ENCODE assay signal across 21 cellular contexts in the genomic region with DNA sequence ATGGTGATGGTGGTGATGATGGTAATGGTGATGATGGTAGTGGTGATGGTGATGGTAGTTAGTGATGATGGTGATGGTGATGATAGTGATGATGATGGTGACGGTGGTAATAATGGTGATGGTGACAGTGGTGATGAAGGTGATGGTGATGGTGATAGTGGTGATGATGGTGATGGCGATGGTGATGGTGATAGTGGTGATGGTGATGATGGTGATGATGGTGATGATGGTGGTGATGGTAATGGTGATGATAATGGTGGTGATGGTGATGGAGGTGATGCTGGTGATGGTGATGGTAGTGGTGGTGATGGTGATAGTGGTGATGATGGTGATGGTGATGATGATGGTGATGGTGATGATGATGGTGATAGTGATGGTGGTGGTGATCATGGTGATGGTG.
"Had no signal": no experiment of that assay in that cellular context is flagged by ENCODE, and none has a peak within 500 bp of the region (broad histone marks: within the 10 kb centered on the region; RNA-seq: fewer than 3 reads in every experiment).

No MANE protein-coding gene starts in this region.

- ATAC-seq: effector memory CD8-positive, alpha-beta T cell; stimulated activated effector memory CD8-positive, alpha-beta T cell treated with anti-CD3 and anti-CD28 coated beads, Interleukin-12 subunit alpha, Interleukin-12 subunit beta, amount 100 ng/mL, for 72 hours; stimulated activated naive CD8-positive, alpha-beta T cell treated with anti-CD3 and anti-CD28 coated beads, Interleukin-15, Interleukin-2, amounts not matched to agents 100 U/mL and 50 U/mL, for 24 hours had no signal

- H3K4me3 Mint-ChIP-seq: dendritic cell treated with granulocyte-macrophage colony-stimulating factor and Interleukin-4, amounts not matched to agents 40 ng/mL and 50 ng/mL, for 4 days; effector memory CD8-positive, alpha-beta T cell; naive B cell; nephron; stimulated activated effector memory CD8-positive, alpha-beta T cell treated with anti-CD3 and anti-CD28 coated beads, Interleukin-12 subunit alpha, Interleukin-12 subunit beta, amount 100 ng/mL, for 72 hours had no signal

- H3K4me1 ChIP-seq: pancreas, upper lobe of right lung had no signal

- H3K36me3 Mint-ChIP-seq: naive B cell; stimulated activated effector memory CD8-positive, alpha-beta T cell treated with anti-CD3 and anti-CD28 coated beads, Interleukin-12 subunit alpha, Interleukin-12 subunit beta, amount 100 ng/mL, for 72 hours had no signal

- H3K27ac Mint-ChIP-seq: dendritic cell treated with granulocyte-macrophage colony-stimulating factor and Interleukin-4, amounts not matched to agents 40 ng/mL and 50 ng/mL, for 4 days; effector memory CD8-positive, alpha-beta T cell; naive B cell; nephron; progenitor cell of endocrine pancreas; stimulated activated effector memory CD8-positive, alpha-beta T cell treated with anti-CD3 and anti-CD28 coated beads, Interleukin-12 subunit alpha, Interleukin-12 subunit beta, amount 100 ng/mL, for 72 hours had no signal

- H3K36me3 ChIP-seq: esophagus squamous epithelium, left ventricle myocardium inferior, lower lobe of right lung, pancreas, tibial nerve, upper lobe of right lung had no signal

- H3K4me1 Mint-ChIP-seq: naive B cell had no signal

- H2AFZ ChIP-seq: hepatocyte had no signal

- H3K4me2 ChIP-seq: hepatocyte, smooth muscle cell had no signal

- H3K27me3 ChIP-seq: hepatocyte, pancreas, testis, tibial nerve, upper lobe of right lung had no signal

- H3K4me3 ChIP-seq: esophagus squamous epithelium, hepatocyte, left ventricle myocardium inferior, lower lobe of right lung, pancreas, smooth muscle cell, testis, tibial nerve, upper lobe of right lung had no signal

- H3K9me3 ChIP-seq: esophagus squamous epithelium, left ventricle myocardium inferior, lower lobe of right lung, pancreas, testis, tibial nerve, upper lobe of right lung had no signal

- H3K27ac ChIP-seq: hepatocyte, lower lobe of right lung, pancreas, testis, upper lobe of right lung had no signal

- H3K79me2 ChIP-seq: hepatocyte had no signal

- H3K9me3 Mint-ChIP-seq: dendritic cell treated with granulocyte-macrophage colony-stimulating factor and Interleukin-4, amounts not matched to agents 40 ng/mL and 50 ng/mL, for 4 days; effector memory CD8-positive, alpha-beta T cell; naive B cell; nephron; stimulated activated effector memory CD8-positive, alpha-beta T cell treated with anti-CD3 and anti-CD28 coated beads, Interleukin-12 subunit alpha, Interleukin-12 subunit beta, amount 100 ng/mL, for 72 hours had no signal

- DNase-seq: effector memory CD8-positive, alpha-beta T cell; esophagus squamous epithelium; kidney; left ventricle myocardium inferior; naive B cell; occipital lobe; pancreas; stimulated activated CD4-positive, alpha-beta T cell treated with anti-CD3 and anti-CD28 coated beads, Interleukin-2, amount 100 ng/mL, for 48 hours; stimulated activated CD8-positive, alpha-beta memory T cell treated with anti-CD3 and anti-CD28 coated beads, Interleukin-4, amount 100 ng/mL, for 48 hours; stimulated activated naive CD8-positive, alpha-beta T cell treated with anti-CD3 and anti-CD28 coated beads, Interleukin-15, Interleukin-2, amounts not matched to agents 100 U/mL and 50 U/mL, for 24 hours; testis; upper lobe of right lung had no signal

- FAIRE-seq: colon, kidney, pancreas had no signal
